27 cellular contexts compared by ENCODE assay signal in genomic region chr4:84948056-84948455, GRCh38. TPM values are rescaled to one million over a fixed set of nuclear protein-coding genes. Genes with fewer than 3 reads are reported as not detected.
DNase-seq lines count a peak whose midpoint lies in the region; ATAC-seq and TF ChIP-seq lines count a peak whose summit lies in the region.
"Had no signal": no experiment of that assay in that cellular context is flagged by ENCODE, and none has a peak within 500 bp of the region (broad histone marks: within the 10 kb centered on the region; RNA-seq: fewer than 3 reads in every experiment).

No MANE protein-coding gene starts in this region.

- no peak overlapping the region for H3K27ac ChIP-seq in testis
- H3K27ac ChIP-seq: right lobe of liver, SK-N-MC had no signal

- no peak for TF ChIP-seq POLR2A in testis (IDR thresholded peaks at IDR 0.05)

- no peaks in the 10 kb centered on the region for H3K27me3 ChIP-seq in testis
- H3K27me3 ChIP-seq: BLaER1 treated with 17β-estradiol and CSF1 and Interleukin-3, amounts not matched to agents 10 nM and 100 nM; dorsolateral prefrontal cortex; heart left ventricle; right lobe of liver had no signal

- TF ChIP-seq CTCF in fibroblast of the aortic adventitia (IDR thresholded peaks at IDR 0.05; ENCODE audit: insufficient read depth, low read length) (no peak), testis (IDR thresholded peaks at IDR 0.05) (no peak)

- intact Hi-C loops in sciatic nerve (cut with DNase I), result no loop called here
- intact Hi-C loops in testis (cut with DNase I; ENCODE audit: low total_unique reads), result no loop called here

- peak; percentile 49 for ATAC-seq in sciatic nerve
- ATAC-seq: activated CD4-positive, CD25-positive, alpha-beta regulatory T cell treated with anti-CD3 and anti-CD28 coated beads, Interleukin-2, amount 50 U/mL, for 24 hours; activated naive CD4-positive, alpha-beta T cell treated with anti-CD3 and anti-CD28 coated beads, Interleukin-2, amount 50 U/mL, for 72 hours; heart left ventricle; stimulated activated naive B cell treated with anti-CD40 and anti-IgM and Interleukin-4, amounts not matched to agents 10 μg/mL and 1 μg/mL and 100 μg/mL, for 72 hours had no signal

- DNase-seq in CD1c-positive myeloid dendritic cell (ENCODE audit: extremely low spot score) (peak; percentile 56), amniotic epithelial cell (ENCODE audit: low read depth) (peak; percentile 39), fibroblast of the aortic adventitia (ENCODE audit: low read depth) (peak; percentile 49), sciatic nerve (ENCODE audit: low spot score) (no peak), cerebellum (ENCODE audit: low spot score) (no peak), testis (no peak)
- no peak for DNase-seq in activated CD8-positive, alpha-beta memory T cell treated with anti-CD3 and anti-CD28 coated beads, Interleukin-2, amount 50 U/mL, for 48 hours
- DNase-seq: ACHN; activated CD4-positive, alpha-beta memory T cell treated with anti-CD3 and anti-CD28 coated beads, Interleukin-2, amount 10 ng/mL, durations not matched to agents 7 days and 5 days; aorta; caudate nucleus; DND-41; dorsolateral prefrontal cortex; heart left ventricle; KBM-7; kidney glomerular epithelial cell; mammary epithelial cell; NCI-H1436; NCI-H2107; NCI-H446 treated with DMSO at 0.1 percent for 48 hours; OCI-M1; right lobe of liver; stimulated activated naive B cell treated with anti-CD40 and anti-IgM and Interleukin-4, amounts not matched to agents 10 μg/mL and 1 μg/mL and 100 μg/mL, for 72 hours had no signal

- H3K36me3 ChIP-seq in testis (ENCODE audit: low read depth, missing control alignments), result no peaks in the 10 kb centered on the region
- H3K36me3 ChIP-seq: heart left ventricle, right lobe of liver had no signal

- H3K4me1 ChIP-seq in testis, result peaks cover 9% of the 10 kb centered on the region

- H3K4me3 ChIP-seq in fibroblast of the aortic adventitia (ENCODE audit: low read depth, low read length) (no peak overlapping the region), testis (no peak overlapping the region)
- H3K4me3 ChIP-seq: BLaER1 treated with 17β-estradiol and CSF1 and Interleukin-3, amounts not matched to agents 10 nM and 100 nM; dorsolateral prefrontal cortex; heart left ventricle; right lobe of liver; SK-N-MC had no signal

- 63 to 78% methylated on average over 2 of the region's 2 CpGs for WGBS in testis, 2 donors

- H3K9me3 ChIP-seq in testis, result no peaks in the 10 kb centered on the region
- H3K9me3 ChIP-seq: right lobe of liver had no signal

RNA-seq across cellular contexts. Expression of gene WDFY3, which starts 18.4 kb away (rescaled TPM):
- total RNA-seq in fibroblast of the aortic adventitia (ENCODE audit: low replicate concordance) (26.8 and 86.9 TPM in 2 replicates), sciatic nerve (139 TPM), cerebellum (254 TPM), testis (100 to 1,000 TPM; 126 to 168 TPM)
- 31.7 TPM for polyA plus RNA-seq in testis (ENCODE audit: insufficient read depth, low read depth, low replicate concordance)

Comparison
In these comparisons a context has a peak if more than half of its experiments do, and no peak if none do; other contexts are left out.
1. DNase-seq: peak in CD1c-positive myeloid dendritic cell (single experiment), amniotic epithelial cell (single experiment) and fibroblast of the aortic adventitia (single experiment); none in sciatic nerve (single experiment), activated CD8-positive, alpha-beta memory T cell treated with anti-CD3 and anti-CD28 coated beads, Interleukin-2, amount 50 U/mL, for 48 hours (single experiment), cerebellum (single experiment) and testis (single experiment).